Comparison of ENCODE assay signal across 1 cellular context in genomic region chr7:26141077-26141476, GRCh38.
TF ChIP-seq lines count a peak whose summit lies in the region.

No MANE protein-coding gene starts in this region.

TF ChIP-seq in GM23338, 12 proteins besides CTCF, POLR2A, EP300 and RAD21 (continued from another document):
- TF ChIP-seq REST (IDR thresholded peaks at IDR 0.05; ENCODE audit: unreplicated experiment) (no peak), POLR2AphosphoS5 (IDR thresholded peaks at IDR 0.05; ENCODE audit: low read depth) (no peak), ZNF331 (CRISPR knock-in tag; IDR thresholded peaks at IDR 0.05; ENCODE audit: low read depth) (no peak), ZNF114 (CRISPR knock-in tag; IDR thresholded peaks at IDR 0.05) (no peak), CREB1 (CRISPR knock-in tag; IDR thresholded peaks at IDR 0.05; ENCODE audit: low read depth) (no peak)
